Comparison of ENCODE assay signal across 10 cellular contexts in genomic region chr3:129481783-129482332, GRCh38. TPM values are rescaled to one million over a fixed set of nuclear protein-coding genes. Genes with fewer than 3 reads are reported as not detected.
DNase-seq lines count a peak whose midpoint lies in the region; ATAC-seq and TF ChIP-seq lines count a peak whose summit lies in the region.
"Had no signal": no experiment of that assay in that cellular context is flagged by ENCODE, and none has a peak within 500 bp of the region (broad histone marks: within the 10 kb centered on the region; RNA-seq: fewer than 3 reads in every experiment).

No MANE protein-coding gene starts in this region.

- ATAC-seq in HG03097 (IDR thresholded peaks at IDR 0.05; ENCODE audit: low FRiP score, unreplicated experiment): no peak

- WGBS in mesodermal cell (ENCODE audit: insufficient coverage in 2 of 2), 2 experiments: 89 to 92% methylated on average over 8 to 12 of the region's 12 CpGs

- DNase-seq in T-helper 22 cell (ENCODE audit: low read depth) (peak; percentile 23), brain microvascular endothelial cell (peak; percentile 5), stromal cell of bone marrow (ENCODE audit: low read depth) (peak; percentile 77), NCI-H2171 (lab: John Stamatoyannopoulos, UW) (no peak), kidney glomerular epithelial cell (lab: John Stamatoyannopoulos, UW) (no peak), dedifferentiated amniotic fluid mesenchymal stem cell (ENCODE audit: extremely low spot score) (no peak)

- H3K36me3 ChIP-seq in brain microvascular endothelial cell (replicated peaks) (no peaks in the 10 kb centered on the region), mesodermal cell (ENCODE audit: control insufficient read depth, insufficient read depth, low read length) (peaks cover 34% of the 10 kb centered on the region)

- H3K27ac ChIP-seq in brain microvascular endothelial cell (no peak overlapping the region), mesodermal cell (ENCODE audit: low read depth, low read length, severe bottlenecking) (peak overlapping the region; percentile 36)

- no peaks in the 10 kb centered on the region for H3K9me3 ChIP-seq in mesodermal cell (ENCODE audit: control insufficient read depth, low read length)

- no peak for TF ChIP-seq CTCF in brain microvascular endothelial cell (IDR thresholded peaks at IDR 0.05; ENCODE audit: low read depth, low read length, missing control alignments)

- H3K4me3 ChIP-seq in brain microvascular endothelial cell (ENCODE audit: low read depth, low read length): no peak overlapping the region
- no peak overlapping the region for H3K4me3 ChIP-seq in mesodermal cell (ENCODE audit: extremely low read depth, insufficient read depth, low read length, poor library complexity, severe bottlenecking)

- H3K4me1 ChIP-seq in mesodermal cell (ENCODE audit: control insufficient read depth, insufficient read depth, low read length, poor library complexity, severe bottlenecking): peaks cover 30% of the 10 kb centered on the region

- in situ Hi-C loops in brain microvascular endothelial cell (cut with HindIII; ENCODE audit: low pct_ligation_motif_present, low sequenced_read_pairs): no loop called here

- H3K27me3 ChIP-seq in brain microvascular endothelial cell (replicated peaks): no peaks in the 10 kb centered on the region

RNA-seq across cellular contexts. Expression of gene IFT122, which starts 41.8 kb away (rescaled TPM):
- 22.8 TPM for polyA plus RNA-seq in mesodermal cell (2013, experiment 1 of 2)
- 18.8 TPM for polyA plus RNA-seq in mesodermal cell (2013, experiment 2 of 2)

RNA-seq across cellular contexts. Expression of gene MBD4, which starts 42.1 kb away (rescaled TPM):
- 33.6 TPM for polyA plus RNA-seq in mesodermal cell (2013, experiment 1 of 2)
- polyA plus RNA-seq in mesodermal cell (2013, experiment 2 of 2): 31.9 TPM

RNA-seq across cellular contexts. Expression of gene RHO, which starts 46.6 kb away (rescaled TPM):
- not detected for polyA plus RNA-seq in mesodermal cell (2013, experiment 1 of 2)
- not detected for polyA plus RNA-seq in mesodermal cell (2013, experiment 2 of 2)
- polyA plus RNA-seq: adipose tissue, IMR-90 had no signal

RNA-seq across cellular contexts. Expression of gene EFCAB12, which starts 53.4 kb away (rescaled TPM):
- 0.41 TPM for polyA plus RNA-seq in mesodermal cell (2013, experiment 1 of 2)
- 0.51 TPM for polyA plus RNA-seq in mesodermal cell (2013, experiment 2 of 2)

Comparison
In these comparisons a context has a peak if more than half of its experiments do, and no peak if none do; other contexts are left out.
1. DNase-seq: peak in T-helper 22 cell (single experiment), brain microvascular endothelial cell (single experiment) and stromal cell of bone marrow (single experiment); none in NCI-H2171 (single experiment), kidney glomerular epithelial cell (single experiment) and dedifferentiated amniotic fluid mesenchymal stem cell (single experiment).